ENCODE assay signal across 8 cellular contexts in genomic region chr7:142866361-142867096, GRCh38. TPM values are rescaled to one million over a fixed set of nuclear protein-coding genes. Genes with fewer than 3 reads are reported as not detected.
DNase-seq lines count a peak whose midpoint lies in the region; ATAC-seq, FAIRE-seq and TF ChIP-seq lines count a peak whose summit lies in the region.

No MANE protein-coding gene starts in this region.

- H3K9me2 ChIP-seq in OCI-LY7 (ENCODE audit: insufficient read depth, low read length), result no peaks in the 10 kb centered on the region

- no peaks in the 10 kb centered on the region for H4K20me1 ChIP-seq in OCI-LY7 (ENCODE audit: insufficient read depth, low read length)
- no peaks in the 10 kb centered on the region for H4K20me1 ChIP-seq in endothelial cell of umbilical vein (replicated peaks; ENCODE audit: control insufficient read depth, extremely low read depth, insufficient read depth, low read length)
- no peaks in the 10 kb centered on the region for H4K20me1 ChIP-seq in osteoblast (ENCODE audit: insufficient read depth, low read length)

- H3K9ac ChIP-seq in endothelial cell of umbilical vein (replicated peaks; ENCODE audit: extremely low read depth, insufficient read depth, low read length), result no peak overlapping the region

- no peak for TF ChIP-seq POLR2A in endothelial cell of umbilical vein (IDR thresholded peaks at IDR 0.05; ENCODE audit: low read depth, low read length)

- intact Hi-C loops in Right ventricle myocardium superior (cut with DNase I), result no loop called here
- intact Hi-C loops in Right ventricle myocardium inferior (cut with DNase I), result no loop called here
- intact Hi-C loops in OCI-LY7 (cut with micrococcal nuclease; ENCODE audit: unreplicated experiment), result no loop called here
- intact Hi-C loops in endothelial cell of umbilical vein (cut with micrococcal nuclease), result loop anchor here (1.0 kb wide), 4 partner anchors 12 to 331 kb away; no protein-coding TSS in a partner anchor

- POLR2A ChIA-PET in OCI-LY7 (lab: Charles Lee), result interaction anchor here (0.7 kb wide), 1 partner anchor 57 kb away, joined by 3 read pairs; no protein-coding TSS in a partner anchor
- POLR2A ChIA-PET in endothelial cell of umbilical vein (lab: Charles Lee), result no interaction called here

- dilution Hi-C loops in endothelial cell of umbilical vein (cut with MboI; ENCODE audit: extremely low pct_ligation_motif_present, low sequenced_read_pairs), result no loop called here

- BruUV-seq in OCI-LY7 (replicated peaks; lab: Mats Ljungman, UMichigan) (no TSS peak), endothelial cell of umbilical vein (replicated peaks; lab: Mats Ljungman, UMichigan) (no TSS peak)

- H3K36me3 ChIP-seq in OCI-LY7 (ENCODE audit: insufficient read depth, low read length) (no peaks in the 10 kb centered on the region), endothelial cell of umbilical vein (ENCODE audit: control insufficient read depth in 2 of 2, extremely low read depth in 1 of 2, insufficient read depth in 2 of 2, low read length in 2 of 2) (no peaks in the 10 kb centered on the region), osteoblast (ENCODE audit: insufficient read depth, low read length) (no peaks in the 10 kb centered on the region)

- H3K79me2 ChIP-seq in OCI-LY7 (ENCODE audit: insufficient read depth, low read depth, low read length), result no peaks in the 10 kb centered on the region
- no peaks in the 10 kb centered on the region for H3K79me2 ChIP-seq in endothelial cell of umbilical vein (ENCODE audit: control insufficient read depth, insufficient read depth, low read length)
- H3K79me2 ChIP-seq in osteoblast (ENCODE audit: insufficient read depth, low read length), result no peaks in the 10 kb centered on the region

- ATAC-seq in Right ventricle myocardium superior (ENCODE audit: poor library complexity) (peak; percentile 76), Right ventricle myocardium inferior (no peak), HG02610 (IDR thresholded peaks at IDR 0.05; ENCODE audit: unreplicated experiment) (no peak), GM21447 (IDR thresholded peaks at IDR 0.05; ENCODE audit: unreplicated experiment) (no peak)

- H3K4me1 ChIP-seq in OCI-LY7 (ENCODE audit: insufficient read depth, low read length, poor library complexity, severe bottlenecking) (no peaks in the 10 kb centered on the region), endothelial cell of umbilical vein (ENCODE audit: control insufficient read depth, extremely low read depth, insufficient read depth, low read length) (no peaks in the 10 kb centered on the region), osteoblast (ENCODE audit: insufficient read depth, low read length) (no peaks in the 10 kb centered on the region)

- TF ChIP-seq CTCF in OCI-LY7 (conservative IDR thresholded peaks at IDR 0.05; ENCODE audit: low read length), result peak; percentile 78
- TF ChIP-seq CTCF in endothelial cell of umbilical vein (IDR thresholded peaks at IDR 0.05; ENCODE audit: extremely low read depth in 1 of 2, insufficient read depth in 1 of 2, low read depth in 1 of 2, low read length in 2 of 2), result peak; percentile 39 to 64
- TF ChIP-seq CTCF in osteoblast (IDR thresholded peaks at IDR 0.05; ENCODE audit: extremely low read depth, low read depth, low read length), result peak; percentile 46

- DNase-seq in Right ventricle myocardium superior, result no peak
- DNase-seq in Right ventricle myocardium inferior (ENCODE audit: missing footprints), result no peak
- DNase-seq in OCI-LY7 (ENCODE audit: low spot score), result peak; percentile 29
- peak; percentile 29 for DNase-seq in endothelial cell of umbilical vein (ENCODE audit: low read depth, low spot score)
- peak; percentile 88 for DNase-seq in osteoblast (ENCODE audit: insufficient read length, low spot score, missing footprints)
- no peak for DNase-seq in NK-92 treated with Interleukin-12 subunit alpha and Interleukin-12 subunit beta, amount 100 ng/mL, for 24 hours (lab: John Stamatoyannopoulos, UW)

- FAIRE-seq in endothelial cell of umbilical vein (lab: Jason Lieb, UNC), result peak; percentile 28

- H3K4me3 ChIP-seq in OCI-LY7 (ENCODE audit: low read depth, low read length, poor library complexity, severe bottlenecking) (no peak overlapping the region), endothelial cell of umbilical vein (replicated peaks in 1 of 3; ENCODE audit: insufficient read depth in 1 of 3, low read depth in 1 of 3, low read length in 3 of 3) (no peak overlapping the region), osteoblast (ENCODE audit: insufficient read depth, low read length) (no peak overlapping the region)

- H3K4me2 ChIP-seq in OCI-LY7 (ENCODE audit: low read length) (no peak overlapping the region), endothelial cell of umbilical vein (ENCODE audit: insufficient read depth, low read length) (no peak overlapping the region), osteoblast (ENCODE audit: insufficient read depth, low read length) (no peak overlapping the region)

- H3K27me3 ChIP-seq in endothelial cell of umbilical vein (ENCODE audit: control insufficient read depth in 2 of 2, insufficient read depth in 2 of 2, low read length in 2 of 2) (no peaks in the 10 kb centered on the region), osteoblast (ENCODE audit: insufficient read depth, low read length) (no peaks in the 10 kb centered on the region)

- H3K9me3 ChIP-seq in OCI-LY7 (ENCODE audit: low read length) (no peaks in the 10 kb centered on the region), endothelial cell of umbilical vein (replicated peaks; ENCODE audit: control insufficient read depth, insufficient read depth, low read length) (no peaks in the 10 kb centered on the region), osteoblast (ENCODE audit: low read depth, low read length) (no peaks in the 10 kb centered on the region)

- no peak overlapping the region for H2AFZ ChIP-seq in OCI-LY7 (ENCODE audit: low read length)
- H2AFZ ChIP-seq in endothelial cell of umbilical vein (ENCODE audit: low read depth, low read length), result no peak overlapping the region
- no peak overlapping the region for H2AFZ ChIP-seq in osteoblast (ENCODE audit: low read length)

- CTCF ChIA-PET in OCI-LY7 (lab: Charles Lee; ENCODE audit: unreplicated experiment), result no interaction called here
- CTCF ChIA-PET in endothelial cell of umbilical vein (lab: Charles Lee), result interaction anchor here (0.6 to 3.5 kb wide), 14 partner anchors 11 to 388 kb away, joined by 3 to 35 read pairs (median 6); partner anchors contain the start of gene EPHB6

- no peaks in the 10 kb centered on the region for H3K9me1 ChIP-seq in endothelial cell of umbilical vein (replicated peaks; ENCODE audit: control insufficient read depth, extremely low read depth, insufficient read depth, low read length)

- no peak overlapping the region for H3K27ac ChIP-seq in OCI-LY7 (ENCODE audit: low read depth, low read length, poor library complexity, severe bottlenecking)
- H3K27ac ChIP-seq in endothelial cell of umbilical vein (ENCODE audit: insufficient read depth, low read depth, low read length), result no peak overlapping the region
- no peak overlapping the region for H3K27ac ChIP-seq in osteoblast (ENCODE audit: low read depth, low read length)

TF ChIP-seq in endothelial cell of umbilical vein, 7 proteins besides CTCF, POLR2A, EP300 and RAD21:
- TF ChIP-seq MAX (IDR thresholded peaks at IDR 0.05; ENCODE audit: insufficient read depth, insufficient read length) (no peak), FOS (IDR thresholded peaks at IDR 0.05; ENCODE audit: borderline replicate concordance, insufficient read depth, low read length) (no peak), MYC (IDR thresholded peaks at IDR 0.05; ENCODE audit: low read depth, low read length) (no peak), POLR2AphosphoS5 (IDR thresholded peaks at IDR 0.05; ENCODE audit: insufficient read depth, low read depth, low read length) (no peak), JUN (IDR thresholded peaks at IDR 0.05; ENCODE audit: borderline replicate concordance, insufficient read depth, insufficient read length, low read depth) (no peak), GATA2 (IDR thresholded peaks at IDR 0.05; ENCODE audit: insufficient read depth, insufficient read length, low read depth, low read length) (no peak), EZH2 (IDR thresholded peaks at IDR 0.05; ENCODE audit: borderline replicate concordance, low read depth, low read length, severe bottlenecking) (no peak)

RNA-seq across cellular contexts. Expression of gene EPHB6, which starts 11.7 kb away (rescaled TPM):
- total RNA-seq in Right ventricle myocardium superior, result 2.6 TPM
- 3.3 TPM for total RNA-seq in Right ventricle myocardium inferior
- 0.15 and 0.41 TPM in 2 replicates for total RNA-seq in OCI-LY7 (2014; rRNA removed; shearing (Covaris generic))
- total RNA-seq in OCI-LY7 (2022), result 0.33 and 0.57 TPM in 2 replicates
- 2.9 TPM in 2 replicates for total RNA-seq in endothelial cell of umbilical vein
- polyA plus RNA-seq in endothelial cell of umbilical vein, result 0.62 and 0.86 TPM in 2 replicates
- 0.41 and 0.52 TPM in 2 replicates for polyA plus RNA-seq in endothelial cell of umbilical vein (2011; cell fraction: cytosol; rRNA removed)
- 1.5 and 2.2 TPM in 2 replicates for polyA plus RNA-seq in endothelial cell of umbilical vein (2011; cell fraction: nucleus; rRNA removed)
- 0.71 and 3.3 TPM in 2 replicates for polyA plus RNA-seq in endothelial cell of umbilical vein (2012)
- polyA minus RNA-seq in endothelial cell of umbilical vein, result 1.7 and 2.2 TPM in 2 replicates
- polyA minus RNA-seq in endothelial cell of umbilical vein (2011; cell fraction: cytosol; rRNA and poly(A)+ RNA removed), result not detected
- 0.29 and 0.43 TPM in 2 replicates for polyA minus RNA-seq in endothelial cell of umbilical vein (2011; cell fraction: nucleus; rRNA and poly(A)+ RNA removed)
- total RNA-seq in osteoblast, result 2.4 and 4.0 TPM in 2 replicates

RNA-seq across cellular contexts. Expression of gene TRPV6, which starts 19.0 kb away (rescaled TPM):
- total RNA-seq in Right ventricle myocardium superior, result not detected
- not detected for total RNA-seq in Right ventricle myocardium inferior
- not detected in 2 replicates for total RNA-seq in OCI-LY7 (2014; rRNA removed; shearing (Covaris generic))
- total RNA-seq in OCI-LY7 (2022), result not detected in 2 replicates
- not detected in 2 replicates for total RNA-seq in endothelial cell of umbilical vein
- polyA plus RNA-seq in endothelial cell of umbilical vein, result not detected in 2 replicates
- polyA plus RNA-seq in endothelial cell of umbilical vein (2011; cell fraction: cytosol; rRNA removed), result not detected in 2 replicates
- polyA plus RNA-seq in endothelial cell of umbilical vein (2011; cell fraction: nucleus; rRNA removed), result not detected in 2 replicates
- not detected in 2 replicates for polyA plus RNA-seq in endothelial cell of umbilical vein (2012)
- polyA minus RNA-seq in endothelial cell of umbilical vein, result not detected in 2 replicates
- not detected for polyA minus RNA-seq in endothelial cell of umbilical vein (2011; cell fraction: cytosol; rRNA and poly(A)+ RNA removed)
- polyA minus RNA-seq in endothelial cell of umbilical vein (2011; cell fraction: nucleus; rRNA and poly(A)+ RNA removed), result not detected in 2 replicates
- total RNA-seq in osteoblast, result not detected in 2 replicates

Comparison
In these comparisons a context has a peak if more than half of its experiments do, and no peak if none do; other contexts are left out.
1. DNase-seq: peak in OCI-LY7 (single experiment), endothelial cell of umbilical vein (single experiment) and osteoblast (single experiment); none in Right ventricle myocardium superior (single experiment), Right ventricle myocardium inferior (single experiment) and NK-92 treated with Interleukin-12 subunit alpha and Interleukin-12 subunit beta, amount 100 ng/mL, for 24 hours (single experiment).
2. Peak in every context shown above with its lines, with median percentiles within 50 percentile points of each other: CTCF ChIP-seq.